Comparison of ENCODE assay signal across 35 cellular contexts in the genomic region with DNA sequence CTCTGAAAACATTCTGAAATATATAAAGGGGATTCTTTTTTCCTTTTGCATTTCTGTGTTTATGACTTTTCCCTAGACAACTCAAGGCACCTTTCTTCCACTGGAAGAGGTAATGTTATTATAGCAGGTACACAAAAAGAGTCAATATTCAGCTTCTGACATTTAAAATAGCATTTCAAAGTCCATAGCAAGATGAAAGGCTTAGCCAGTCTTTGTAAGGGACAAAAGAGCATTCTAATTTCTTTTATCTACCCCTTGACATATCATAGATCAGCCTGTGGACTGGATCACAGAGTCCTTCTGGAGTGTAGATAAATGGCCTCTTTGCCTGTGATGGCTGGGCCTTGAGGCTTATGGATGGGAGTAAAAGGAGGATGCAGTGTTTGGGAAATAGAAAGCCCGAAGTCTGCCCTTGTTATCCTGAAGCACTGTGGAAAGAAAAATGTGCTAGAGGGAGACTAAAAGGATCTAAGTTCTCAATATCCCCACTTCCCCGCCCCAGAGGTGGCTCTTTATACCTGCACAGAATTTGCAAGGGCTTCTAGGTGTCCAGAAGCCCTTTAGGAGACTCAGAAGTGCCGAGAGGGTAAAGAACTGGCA. TPM values are rescaled to one million over a fixed set of nuclear protein-coding genes. Genes with fewer than 3 reads are reported as not detected.
"Had no signal": no experiment of that assay in that cellular context is flagged by ENCODE, and none has a peak within 500 bp of the region (broad histone marks: within the 10 kb centered on the region; RNA-seq: fewer than 3 reads in every experiment).

No MANE protein-coding gene starts in this region.

- ATAC-seq: activated CD4-positive, alpha-beta T cell treated with anti-CD3 and anti-CD28 coated beads for 36 hours; activated CD4-positive, CD25-positive, alpha-beta regulatory T cell treated with anti-CD3 and anti-CD28 coated beads, Interleukin-2, amount 50 U/mL, for 24 hours; activated naive CD4-positive, alpha-beta T cell treated with anti-CD3 and anti-CD28 coated beads, Interleukin-2, amount 50 U/mL, for 72 hours; activated T-cell treated with anti-CD3 and anti-CD28 coated beads, Interleukin-2, amount 50 U/mL, for 4 hours; PC-3; WTC11 had no signal

- H3K36me3 ChIP-seq: adrenal gland, Peyer's patch, SJSA1 had no signal

- H3K9me3 ChIP-seq: adrenal gland, Peyer's patch, SJSA1, SK-N-SH had no signal

- H3K27ac ChIP-seq: adrenal gland, Peyer's patch, SJSA1 had no signal

- H3K9ac ChIP-seq: SK-N-SH had no signal

- H3K4me1 ChIP-seq: adrenal gland, Peyer's patch, SJSA1 had no signal

- H3K27me3 ChIP-seq: adrenal gland, Peyer's patch, SJSA1 had no signal

- DNase-seq: activated CD4-positive, alpha-beta T cell treated with anti-CD3 and anti-CD28 coated beads for 36 hours; activated CD4-positive, alpha-beta T cell treated with anti-CD3 and anti-CD28 coated beads, Interleukin-2, amount 10 ng/mL, durations not matched to agents 7 days and 5 days; activated CD4-positive, alpha-beta T cell treated with anti-CD3 and anti-CD28 coated beads, Interleukin-2, amount 50 U/mL, for 48 hours; activated CD8-positive, alpha-beta memory T cell treated with anti-CD3 and anti-CD28 coated beads, Interleukin-2, amount 50 U/mL, for 4 hours; activated gamma-delta T cell treated with Interleukin-2 at 50 U/mL for 16 hours; activated naive CD4-positive, alpha-beta T cell treated with anti-CD3 and anti-CD28 coated beads for 36 hours; activated T-cell treated with anti-CD3 and anti-CD28 coated beads for 4 hours; activated T-cell treated with anti-CD3 and anti-CD28 coated beads, Interleukin-2, amount 50 U/mL, for 4 hours; adrenal gland; anterior cingulate cortex; central memory CD4-positive, alpha-beta T cell; MM.1S; NCI-H1092 treated with DMSO at 0.1 percent for 48 hours; NCI-H1417; NCI-H146; NCI-H187; NCI-H2029 treated with DMSO at 0.1 percent for 48 hours; NCI-H2107; NCI-H2171; NCI-H510A; NCI-H526; NCI-H748 treated with DMSO at 0.1 percent for 48 hours; NK-92 treated with Interleukin-12 subunit alpha and Interleukin-12 subunit beta, amount 100 ng/mL, for 24 hours; PC-3; Peyer's patch; RPMI8226; SHP77 treated with DMSO at 0.1 percent for 48 hours; SK-N-SH had no signal

- H3K4me2 ChIP-seq: SK-N-SH had no signal

- H3K4me3 ChIP-seq: adrenal gland, Peyer's patch, SJSA1 had no signal

RNA-seq across cellular contexts. Expression of a gene that starts 1.6 kb away (rescaled TPM):
- total RNA-seq: activated CD4-positive, alpha-beta T cell treated with anti-CD3 and anti-CD28 coated beads for 36 hours; activated CD4-positive, alpha-beta T cell treated with anti-CD3 and anti-CD28 coated beads, Interleukin-2, amount 10 ng/mL, durations not matched to agents 7 days and 5 days; activated naive CD4-positive, alpha-beta T cell treated with anti-CD3 and anti-CD28 coated beads for 36 hours; activated naive CD4-positive, alpha-beta T cell treated with anti-CD3 and anti-CD28 coated beads, Interleukin-2, amount 50 U/mL, for 72 hours; activated T-cell treated with anti-CD3 and anti-CD28 coated beads, Interleukin-2, amount 50 U/mL, for 4 hours; activated T-helper 1 cell treated with anti-CD3 and anti-CD28 coated beads, Interleukin-12 subunit alpha, Interleukin-12 subunit beta, Interleukin-2, Interleukin-4 antibody, amounts not matched to agents 30 ng/mL and 10 ng/mL and 1 ng/mL, durations not matched to agents 14 hours and 24 hours and 36 hours; bronchial epithelial cell; LHCN-M2; SJSA1; WTC11 had no signal
- polyA plus RNA-seq: SK-N-SH had no signal

RNA-seq across cellular contexts. Expression of a gene that starts 18.4 kb away (rescaled TPM):
- total RNA-seq: activated CD4-positive, alpha-beta T cell treated with anti-CD3 and anti-CD28 coated beads for 36 hours; activated CD4-positive, alpha-beta T cell treated with anti-CD3 and anti-CD28 coated beads, Interleukin-2, amount 10 ng/mL, durations not matched to agents 7 days and 5 days; activated naive CD4-positive, alpha-beta T cell treated with anti-CD3 and anti-CD28 coated beads for 36 hours; activated naive CD4-positive, alpha-beta T cell treated with anti-CD3 and anti-CD28 coated beads, Interleukin-2, amount 50 U/mL, for 72 hours; activated T-cell treated with anti-CD3 and anti-CD28 coated beads, Interleukin-2, amount 50 U/mL, for 4 hours; activated T-helper 1 cell treated with anti-CD3 and anti-CD28 coated beads, Interleukin-12 subunit alpha, Interleukin-12 subunit beta, Interleukin-2, Interleukin-4 antibody, amounts not matched to agents 30 ng/mL and 10 ng/mL and 1 ng/mL, durations not matched to agents 14 hours and 24 hours and 36 hours; bronchial epithelial cell; LHCN-M2; PC-3; Peyer's patch; SJSA1; WTC11 had no signal
- polyA plus RNA-seq: SK-N-SH had no signal

RNA-seq across cellular contexts. Expression of a gene that starts 39.8 kb away (rescaled TPM):
- total RNA-seq: activated CD4-positive, alpha-beta T cell treated with anti-CD3 and anti-CD28 coated beads for 36 hours; activated CD4-positive, alpha-beta T cell treated with anti-CD3 and anti-CD28 coated beads, Interleukin-2, amount 10 ng/mL, durations not matched to agents 7 days and 5 days; activated naive CD4-positive, alpha-beta T cell treated with anti-CD3 and anti-CD28 coated beads for 36 hours; activated naive CD4-positive, alpha-beta T cell treated with anti-CD3 and anti-CD28 coated beads, Interleukin-2, amount 50 U/mL, for 72 hours; activated T-cell treated with anti-CD3 and anti-CD28 coated beads, Interleukin-2, amount 50 U/mL, for 4 hours; activated T-helper 1 cell treated with anti-CD3 and anti-CD28 coated beads, Interleukin-12 subunit alpha, Interleukin-12 subunit beta, Interleukin-2, Interleukin-4 antibody, amounts not matched to agents 30 ng/mL and 10 ng/mL and 1 ng/mL, durations not matched to agents 14 hours and 24 hours and 36 hours; bronchial epithelial cell had no signal
